Comparison of ENCODE assay signal across 8 cellular contexts in the genomic region with DNA sequence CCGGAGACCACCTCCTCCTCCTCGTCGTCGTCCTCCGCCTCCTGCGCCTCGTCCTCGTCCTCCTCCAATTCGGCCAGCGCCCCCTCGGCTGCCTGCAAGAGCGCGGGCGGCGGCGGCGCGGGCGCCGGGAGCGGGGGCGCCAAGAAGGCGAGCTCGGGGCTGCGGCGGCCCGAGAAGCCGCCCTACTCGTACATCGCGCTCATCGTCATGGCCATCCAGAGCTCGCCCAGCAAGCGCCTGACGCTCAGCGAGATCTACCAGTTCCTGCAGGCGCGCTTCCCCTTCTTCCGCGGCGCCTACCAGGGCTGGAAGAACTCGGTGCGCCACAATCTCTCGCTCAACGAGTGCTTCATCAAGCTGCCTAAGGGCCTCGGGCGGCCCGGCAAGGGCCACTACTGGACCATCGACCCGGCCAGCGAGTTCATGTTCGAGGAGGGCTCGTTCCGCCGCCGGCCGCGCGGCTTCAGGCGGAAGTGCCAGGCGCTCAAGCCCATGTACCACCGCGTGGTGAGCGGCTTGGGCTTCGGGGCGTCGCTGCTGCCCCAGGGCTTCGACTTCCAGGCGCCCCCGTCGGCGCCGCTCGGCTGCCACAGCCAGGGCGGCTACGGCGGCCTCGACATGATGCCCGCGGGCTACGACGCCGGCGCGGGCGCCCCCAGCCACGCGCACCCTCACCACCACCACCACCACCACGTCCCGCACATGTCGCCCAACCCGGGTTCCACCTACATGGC. TPM values are rescaled to one million over a fixed set of nuclear protein-coding genes. Genes with fewer than 3 reads are reported as not detected.
A peak's percentile ranks its signal among the peaks of the same experiment; 100 is the strongest.
DNase-seq lines count a peak whose midpoint lies in the region; ATAC-seq and TF ChIP-seq lines count a peak whose summit lies in the region.

No MANE protein-coding gene starts in this region.

- H3K27ac Mint-ChIP-seq in stimulated activated naive CD8-positive, alpha-beta T cell treated with anti-CD3 and anti-CD28 coated beads, Interleukin-15, Interleukin-2, amounts not matched to agents 100 ng/mL and 50 ng/mL, for 24 hours: no peak overlapping the region

- no peak for DNase-seq in stimulated activated naive CD8-positive, alpha-beta T cell treated with anti-CD3 and anti-CD28 coated beads, Interleukin-15, Interleukin-2, amounts not matched to agents 100 U/mL and 50 U/mL, for 24 hours
- DNase-seq in astrocyte of the cerebellum (ENCODE audit: low read depth): peak; percentile 5
- peak; percentile 5 for DNase-seq in kidney epithelial cell (ENCODE audit: low read depth)
- DNase-seq in stromal cell of bone marrow (ENCODE audit: low read depth): peak; percentile 25
- DNase-seq in GM19240 (ENCODE audit: insufficient read length, low spot score): no peak
- no peak for DNase-seq in GM10266 (ENCODE audit: extremely low spot score)
- DNase-seq in occipital lobe (lab: John Stamatoyannopoulos, UW): no peak

- H3K36me3 Mint-ChIP-seq in stimulated activated naive CD8-positive, alpha-beta T cell treated with anti-CD3 and anti-CD28 coated beads, Interleukin-15, Interleukin-2, amounts not matched to agents 100 ng/mL and 50 ng/mL, for 24 hours (ENCODE audit: low read depth): no peaks in the 10 kb centered on the region

- peak overlapping the region; percentile 57 for H3K4me3 Mint-ChIP-seq in stimulated activated naive CD8-positive, alpha-beta T cell treated with anti-CD3 and anti-CD28 coated beads, Interleukin-15, Interleukin-2, amounts not matched to agents 100 ng/mL and 50 ng/mL, for 24 hours

- peaks cover 92% of the 10 kb centered on the region for H3K27me3 ChIP-seq in kidney epithelial cell (ENCODE audit: control insufficient read depth, insufficient read depth, low read length)

- ATAC-seq in stimulated activated naive CD8-positive, alpha-beta T cell treated with anti-CD3 and anti-CD28 coated beads, Interleukin-15, Interleukin-2, amounts not matched to agents 100 U/mL and 50 U/mL, for 24 hours: no peak

- peaks cover 16% of the 10 kb centered on the region for H3K4me1 Mint-ChIP-seq in stimulated activated naive CD8-positive, alpha-beta T cell treated with anti-CD3 and anti-CD28 coated beads, Interleukin-15, Interleukin-2, amounts not matched to agents 100 ng/mL and 50 ng/mL, for 24 hours (ENCODE audit: low read depth)

- no peaks in the 10 kb centered on the region for H3K36me3 ChIP-seq in kidney epithelial cell (ENCODE audit: control insufficient read depth, insufficient read depth, low read length)

- in situ Hi-C loops in astrocyte of the cerebellum (cut with HindIII; ENCODE audit: low sequenced_read_pairs): loop anchor here (25.0 kb wide), 1 partner anchor 803 kb away; no protein-coding TSS in a partner anchor

- TF ChIP-seq CTCF in astrocyte of the cerebellum (IDR thresholded peaks at IDR 0.05; ENCODE audit: low read depth, low read length, missing control alignments) (no peak), kidney epithelial cell (IDR thresholded peaks at IDR 0.05; ENCODE audit: insufficient read depth, low read length, poor library complexity, severe bottlenecking) (no peak), GM10266 (IDR thresholded peaks at IDR 0.05; ENCODE audit: control insufficient read depth, insufficient read depth, low read depth, missing control alignments) (no peak)

- no peaks in the 10 kb centered on the region for H3K9me3 Mint-ChIP-seq in stimulated activated naive CD8-positive, alpha-beta T cell treated with anti-CD3 and anti-CD28 coated beads, Interleukin-15, Interleukin-2, amounts not matched to agents 100 ng/mL and 50 ng/mL, for 24 hours

- H3K4me3 ChIP-seq in astrocyte of the cerebellum (ENCODE audit: low read depth, low read length) (peak overlapping the region; percentile 12), kidney epithelial cell (ENCODE audit: low read depth, low read length) (no peak overlapping the region)

- H3K27me3 Mint-ChIP-seq in stimulated activated naive CD8-positive, alpha-beta T cell treated with anti-CD3 and anti-CD28 coated beads, Interleukin-15, Interleukin-2, amounts not matched to agents 100 ng/mL and 50 ng/mL, for 24 hours: peaks cover 75% of the 10 kb centered on the region

RNA-seq across cellular contexts. Expression of a gene that starts 0.9 kb away (rescaled TPM):
- total RNA-seq in kidney epithelial cell (0.38 and 0.75 TPM in 2 replicates), occipital lobe (1.2 TPM)

Comparison
In these comparisons a context has a peak if more than half of its experiments do, and no peak if none do; other contexts are left out.
1. DNase-seq: peak in astrocyte of the cerebellum (single experiment), kidney epithelial cell (single experiment) and stromal cell of bone marrow (single experiment); none in stimulated activated naive CD8-positive, alpha-beta T cell treated with anti-CD3 and anti-CD28 coated beads, Interleukin-15, Interleukin-2, amounts not matched to agents 100 U/mL and 50 U/mL, for 24 hours (single experiment), GM19240 (single experiment), GM10266 (single experiment) and occipital lobe (single experiment).